In genomic region chr10:326350-326749, GRCh38 we compare ENCODE assay signal across 23 cellular contexts.
"Had no signal": no experiment of that assay in that cellular context is flagged by ENCODE, and none has a peak within 500 bp of the region (broad histone marks: within the 10 kb centered on the region; RNA-seq: fewer than 3 reads in every experiment).

No MANE protein-coding gene starts in this region.

- H3K27ac ChIP-seq: epithelial cell of prostate, heart left ventricle, lower lobe of right lung, thyroid gland, upper lobe of right lung had no signal

- H3K9me3 Mint-ChIP-seq: activated T-helper 1 cell treated with anti-CD3 and anti-CD28 coated beads, Interleukin-12 subunit alpha, Interleukin-12 subunit beta, Interleukin-2, Interleukin-4 antibody, amounts not matched to agents 30 ng/mL and 10 ng/mL and 1 ng/mL, durations not matched to agents 14 hours and 24 hours and 36 hours; brain; neural crest cell had no signal

- H3K27ac Mint-ChIP-seq: activated T-helper 1 cell treated with anti-CD3 and anti-CD28 coated beads, Interleukin-12 subunit alpha, Interleukin-12 subunit beta, Interleukin-2, Interleukin-4 antibody, amounts not matched to agents 30 ng/mL and 10 ng/mL and 1 ng/mL, durations not matched to agents 14 hours and 24 hours and 36 hours; naive thymus-derived CD4-positive, alpha-beta T cell; T-helper 17 cell had no signal

- ATAC-seq: heart left ventricle; left lobe of liver; lower lobe of right lung; naive thymus-derived CD4-positive, alpha-beta T cell; stimulated activated naive CD8-positive, alpha-beta T cell treated with anti-CD3 and anti-CD28 coated beads, Interleukin-15, Interleukin-2, amounts not matched to agents 100 U/mL and 50 U/mL, for 24 hours; T-helper 17 cell; upper lobe of right lung had no signal

- H3K4me3 ChIP-seq: heart left ventricle, lower lobe of right lung, thyroid gland, upper lobe of right lung had no signal

- H3K4me3 Mint-ChIP-seq: activated T-helper 1 cell treated with anti-CD3 and anti-CD28 coated beads, Interleukin-12 subunit alpha, Interleukin-12 subunit beta, Interleukin-2, Interleukin-4 antibody, amounts not matched to agents 30 ng/mL and 10 ng/mL and 1 ng/mL, durations not matched to agents 14 hours and 24 hours and 36 hours; brain; naive thymus-derived CD4-positive, alpha-beta T cell; neural crest cell; T-helper 17 cell had no signal

- H3K9me3 ChIP-seq: heart left ventricle, lower lobe of right lung, thyroid gland, upper lobe of right lung had no signal

- H3K4me1 Mint-ChIP-seq: neural crest cell had no signal

- H3K27me3 ChIP-seq: heart left ventricle, thyroid gland, upper lobe of right lung had no signal

- H3K27me3 Mint-ChIP-seq: brain, T-helper 17 cell had no signal

- H3K4me1 ChIP-seq: lower lobe of right lung, thyroid gland had no signal

- DNase-seq: activated CD4-positive, alpha-beta T cell treated with anti-CD3 and anti-CD28 coated beads for 4 hours; activated CD4-positive, alpha-beta T cell treated with anti-CD3 and anti-CD28 coated beads, Interleukin-2, amount 50 U/mL, for 48 hours; activated CD4-positive, CD25-positive, alpha-beta regulatory T cell; activated gamma-delta T cell; activated naive CD4-positive, alpha-beta T cell treated with anti-CD3 and anti-CD28 coated beads, Interleukin-2, amount 50 U/mL, for 16 hours; aorta; central memory CD4-positive, alpha-beta T cell; heart left ventricle; kidney; lower lobe of right lung; naive thymus-derived CD4-positive, alpha-beta T cell; stimulated activated CD4-positive, alpha-beta T cell treated with anti-CD3 and anti-CD28 coated beads, Interleukin-4, amount 100 ng/mL, for 24 hours; stimulated activated naive CD8-positive, alpha-beta T cell treated with anti-CD3 and anti-CD28 coated beads, Interleukin-15, Interleukin-2, amounts not matched to agents 100 U/mL and 50 U/mL, for 24 hours; substantia nigra; SW 1271; T-helper 17 cell; thyroid gland had no signal
